ENCODE assay signal across 23 cellular contexts in the genomic region with DNA sequence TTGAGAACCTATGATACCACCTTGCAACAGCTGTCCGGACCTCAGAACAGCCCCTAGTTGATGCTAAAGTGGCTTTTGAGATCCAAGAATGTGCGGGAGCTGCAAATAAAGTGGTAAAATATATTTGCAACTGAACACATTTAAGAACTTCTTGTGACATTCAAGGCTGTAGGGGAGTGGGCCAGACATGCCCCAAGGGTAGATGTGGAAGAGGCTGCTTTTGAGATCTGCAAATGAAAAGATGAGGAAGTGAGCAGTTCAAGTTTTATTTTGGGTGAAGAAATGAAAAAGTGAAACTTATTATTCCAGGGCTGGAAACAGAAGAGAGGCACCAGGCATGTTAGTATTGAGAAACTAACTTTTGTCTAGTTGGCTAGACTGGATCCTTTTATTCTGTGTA.
"Had no signal": no experiment of that assay in that cellular context is flagged by ENCODE, and none has a peak within 500 bp of the region (broad histone marks: within the 10 kb centered on the region; RNA-seq: fewer than 3 reads in every experiment).

No MANE protein-coding gene starts in this region.

- H3K27ac ChIP-seq: colonic mucosa, dorsolateral prefrontal cortex, gastroesophageal sphincter, neutrophil, ovary, prostate gland, spleen, testis, uterus, WERI-Rb-1 had no signal

- ATAC-seq: gastroesophageal sphincter, left colon had no signal

- DNase-seq: activated CD4-positive, alpha-beta T cell treated with anti-CD3 and anti-CD28 coated beads, Interleukin-2, amount 10 ng/mL, durations not matched to agents 7 days and 5 days; activated CD4-positive, CD25-positive, alpha-beta regulatory T cell treated with anti-CD3 and anti-CD28 coated beads, Interleukin-2, amount 50 U/mL, for 72 hours; activated CD8-positive, alpha-beta T cell treated with anti-CD3 and anti-CD28 coated beads for 36 hours; activated T-cell treated with anti-CD3 and anti-CD28 coated beads, Interleukin-2, amount 50 U/mL, for 1 hour; aorta; colonic mucosa; dorsolateral prefrontal cortex; head of caudate nucleus; islet precursor cell; left colon; ovary; spleen; stimulated activated CD4-positive, alpha-beta T cell treated with anti-CD3 and anti-CD28 coated beads, Interleukin-4, amount 100 ng/mL, for 1 hour; stimulated activated naive CD4-positive, alpha-beta T cell; testis; trophoblast cell; uterus; WERI-Rb-1 had no signal

- H3K36me3 ChIP-seq: brain microvascular endothelial cell, colonic mucosa, gastroesophageal sphincter, neutrophil, ovary, prostate gland, spleen, uterus, WERI-Rb-1 had no signal

- FAIRE-seq: TTC549 had no signal

- H3K27me3 ChIP-seq: brain microvascular endothelial cell, colonic mucosa, dorsolateral prefrontal cortex, gastroesophageal sphincter, neutrophil, ovary, testis, uterus had no signal

- H3K9me3 ChIP-seq: colonic mucosa, gastroesophageal sphincter, neutrophil, ovary, prostate gland, spleen, testis, uterus had no signal

- H3K4me1 ChIP-seq: colonic mucosa, prostate gland, spleen, testis, uterus had no signal

- H3K4me3 ChIP-seq: colonic mucosa, dorsolateral prefrontal cortex, gastroesophageal sphincter, ovary, prostate gland, spleen, testis, uterus had no signal
